Comparison of ENCODE assay signal across 11 cellular contexts in genomic region chr3:138786788-138787276, GRCh38. TPM values are rescaled to one million over a fixed set of nuclear protein-coding genes. Genes with fewer than 3 reads are reported as not detected.
DNase-seq lines count a peak whose midpoint lies in the region; ATAC-seq, FAIRE-seq and TF ChIP-seq lines count a peak whose summit lies in the region.
"Had no signal": no experiment of that assay in that cellular context is flagged by ENCODE, and none has a peak within 500 bp of the region (broad histone marks: within the 10 kb centered on the region; RNA-seq: fewer than 3 reads in every experiment).

No MANE protein-coding gene starts in this region.

- H3K4me3 ChIP-seq in AG09309 (ENCODE audit: control insufficient read depth, low read depth, low read length), result no peak overlapping the region

- DNase-seq in AG09309 (ENCODE audit: low read depth) (peak; percentile 32), HTR-8/SVneo (ENCODE audit: insufficient read length, low spot score) (peak; percentile 19), amniotic epithelial cell (ENCODE audit: low read depth) (peak; percentile 89), left colon (peak in 1 of 2 donors; percentile 28), UCSD-AML1 (lab: John Stamatoyannopoulos, UW; ENCODE audit: unreplicated experiment) (no peak)
- DNase-seq in activated effector memory CD4-positive, alpha-beta T cell treated with Interleukin-2 at 50 U/mL for 16 hours, result no peak
- DNase-seq: DMS79, NCI-H1694 had no signal

- TF ChIP-seq CTCF in AG09309 (IDR thresholded peaks at IDR 0.05; ENCODE audit: control insufficient read depth, insufficient read depth, low read depth, low read length, missing control alignments), result no peak

- ATAC-seq in left colon, result peak; percentile 77
- ATAC-seq in GM19395 (IDR thresholded peaks at IDR 0.05; ENCODE audit: unreplicated experiment), result no peak
- no peak for ATAC-seq in GM21390 (IDR thresholded peaks at IDR 0.05; ENCODE audit: unreplicated experiment)

- no peak for FAIRE-seq in HTR-8/SVneo (lab: Jason Lieb, UNC)
- FAIRE-seq: H1 had no signal

- intact Hi-C loops in left colon (cut with DNase I, micrococcal nuclease), result no loop called here

RNA-seq across cellular contexts. Expression of gene PIK3CB, which starts 47.9 kb away (rescaled TPM):
- 10 to 100 TPM; 54.9 to 55.9 TPM for total RNA-seq in left colon

Comparison
In these comparisons a context has a peak if more than half of its experiments do, and no peak if none do; other contexts are left out.
1. DNase-seq: peak in AG09309 (single experiment), HTR-8/SVneo (single experiment) and amniotic epithelial cell (single experiment); none in UCSD-AML1 (single experiment) and activated effector memory CD4-positive, alpha-beta T cell treated with Interleukin-2 at 50 U/mL for 16 hours (single experiment).